12 cellular contexts compared by ENCODE assay signal in genomic region chr1:1334835-1335234, GRCh38. TPM values are rescaled to one million over a fixed set of nuclear protein-coding genes. Genes with fewer than 3 reads are reported as not detected.
A peak's percentile ranks its signal among the peaks of the same experiment; 100 is the strongest.
DNase-seq lines count a peak whose midpoint lies in the region; ATAC-seq and TF ChIP-seq lines count a peak whose summit lies in the region.
"Had no signal": no experiment of that assay in that cellular context is flagged by ENCODE, and none has a peak within 500 bp of the region (broad histone marks: within the 10 kb centered on the region; RNA-seq: fewer than 3 reads in every experiment).

No MANE protein-coding gene starts in this region.

- H3K14ac ChIP-seq in neuronal stem cell (ENCODE audit: low read length) = no peak overlapping the region

- no peak overlapping the region for H3K23ac ChIP-seq in neuronal stem cell (ENCODE audit: low read depth, low read length, poor library complexity)

- no peak overlapping the region for H3K4ac ChIP-seq in neuronal stem cell (ENCODE audit: low read length)

- H3K36me3 Mint-ChIP-seq in endodermal cell (ENCODE audit: low read depth) = peaks cover 9% of the 10 kb centered on the region

- no peak overlapping the region for H4K8ac ChIP-seq in neuronal stem cell (ENCODE audit: low read depth, low read length)

- H2BK5ac ChIP-seq in neuronal stem cell (ENCODE audit: low read length) = peak overlapping the region; percentile 66

- no peak overlapping the region for H2AK5ac ChIP-seq in neuronal stem cell (ENCODE audit: low read depth, low read length)

- TF ChIP-seq POLR2A in NB4 (IDR thresholded peaks at IDR 0.05; ENCODE audit: extremely low read depth, insufficient read length) (no peak), heart left ventricle (IDR thresholded peaks at IDR 0.05) (no peak)

- no peak overlapping the region for H2BK120ac ChIP-seq in neuronal stem cell (ENCODE audit: low read depth, low read length)

- no peak overlapping the region for H2BK12ac ChIP-seq in neuronal stem cell (ENCODE audit: low read length)

- H3K18ac ChIP-seq in neuronal stem cell (ENCODE audit: low read length) = no peak overlapping the region

- ATAC-seq in heart left ventricle = no peak
- ATAC-seq: CD8-positive, alpha-beta T cell; PC-3; Right ventricle myocardium inferior had no signal

- TF ChIP-seq CTCF in NB4 (IDR thresholded peaks at IDR 0.05; ENCODE audit: low read depth, low read length) = no peak
- no peak for TF ChIP-seq CTCF in endodermal cell (conservative IDR thresholded peaks at IDR 0.05)
- no peak for TF ChIP-seq CTCF in coronary artery (IDR thresholded peaks at IDR 0.05)
- no peak for TF ChIP-seq CTCF in heart left ventricle (IDR thresholded peaks at IDR 0.05)

- H3K4me2 ChIP-seq in neuronal stem cell (ENCODE audit: insufficient read depth, low read length, poor library complexity, severe bottlenecking) = no peak overlapping the region

- no peak overlapping the region for H4K91ac ChIP-seq in neuronal stem cell (ENCODE audit: low read depth, low read length, poor library complexity)

- no peak overlapping the region for H2AFZ ChIP-seq in neuronal stem cell (ENCODE audit: low read length)

- H3K4me3 Mint-ChIP-seq in endodermal cell = no peak overlapping the region
- H3K4me3 Mint-ChIP-seq: CD8-positive, alpha-beta T cell had no signal

- DNase-seq in ELF-1 (ENCODE audit: low read depth, low spot score) (peak; percentile 83), NB4 (ENCODE audit: low read depth) (peak; percentile 39), endodermal cell (peak; percentile 94), neuronal stem cell (ENCODE audit: low spot score) (peak; percentile 70), coronary artery (ENCODE audit: low spot score) (no peak), heart left ventricle (no peak)
- no peak for DNase-seq in activated CD4-positive, alpha-beta T cell treated with anti-CD3 and anti-CD28 coated beads, Interleukin-2, amount 50 U/mL, for 48 hours
- DNase-seq: CD8-positive, alpha-beta T cell; NCI-H1092; NCI-H345; PC-3 had no signal

- H3K9me3 Mint-ChIP-seq in endodermal cell = no peaks in the 10 kb centered on the region
- H3K9me3 Mint-ChIP-seq: CD8-positive, alpha-beta T cell had no signal

- H3K9me3 ChIP-seq in endodermal cell (ENCODE audit: control insufficient read depth, low read length) = no peaks in the 10 kb centered on the region
- H3K9me3 ChIP-seq in neuronal stem cell (replicated peaks in 1 of 2; ENCODE audit: control insufficient read depth in 2 of 2, insufficient read depth in 1 of 2, low read depth in 1 of 2, low read length in 2 of 2) = peaks cover 0 to 3% of the 10 kb centered on the region in 2 donors
- H3K9me3 ChIP-seq in heart left ventricle = no peaks in the 10 kb centered on the region

- no peaks in the 10 kb centered on the region for H3K27me3 ChIP-seq in endodermal cell (ENCODE audit: control insufficient read depth, insufficient read depth, low read length, poor library complexity, severe bottlenecking)
- no peaks in the 10 kb centered on the region for H3K27me3 ChIP-seq in neuronal stem cell (ENCODE audit: control insufficient read depth in 3 of 3, insufficient read depth in 3 of 3, low read depth in 1 of 3, low read length in 3 of 3)
- H3K27me3 ChIP-seq in heart left ventricle = no peaks in the 10 kb centered on the region

- no peaks in the 10 kb centered on the region for H3K4me1 Mint-ChIP-seq in endodermal cell

- peaks cover 9% of the 10 kb centered on the region for H3K79me1 ChIP-seq in neuronal stem cell (ENCODE audit: low read depth, low read length)

- H3K9ac ChIP-seq in endodermal cell (ENCODE audit: extremely low read depth, low read length, poor library complexity, severe bottlenecking) (no peak overlapping the region), neuronal stem cell (ENCODE audit: low read depth, low read length, poor library complexity) (no peak overlapping the region)

- intact Hi-C loops in heart left ventricle (cut with DNase I) = no loop called here

- H2BK15ac ChIP-seq in neuronal stem cell (ENCODE audit: low read length) = no peak overlapping the region

- H3K4me1 ChIP-seq in endodermal cell (ENCODE audit: control insufficient read depth, insufficient read depth, low read length) = no peaks in the 10 kb centered on the region
- H3K4me1 ChIP-seq in neuronal stem cell (ENCODE audit: control insufficient read depth in 2 of 2, insufficient read depth in 1 of 2, low read depth in 1 of 2, low read length in 2 of 2) = peaks cover 3 to 11% of the 10 kb centered on the region in 2 donors
- H3K4me1 ChIP-seq in heart left ventricle = peaks cover 0 to 18% (median 8%) of the 10 kb centered on the region in 12 donors

- no peak overlapping the region for H3K27ac Mint-ChIP-seq in endodermal cell
- H3K27ac Mint-ChIP-seq: CD8-positive, alpha-beta T cell had no signal

- H3K4me3 ChIP-seq in NB4 (ENCODE audit: low read depth, low read length) (no peak overlapping the region), endodermal cell (ENCODE audit: low read length) (no peak overlapping the region), neuronal stem cell (ENCODE audit: low read length in 2 of 2) (no peak overlapping the region), coronary artery (no peak overlapping the region), heart left ventricle (no peak overlapping the region)

- H3K27me3 Mint-ChIP-seq in endodermal cell (ENCODE audit: insufficient read depth) = no peaks in the 10 kb centered on the region

- WGBS in endodermal cell (ENCODE audit: insufficient coverage in 1 of 2, insufficient read length in 1 of 2), 2 experiments = 66 to 76% methylated on average over 6 to 11 of the region's 11 CpGs
- no CpG with 5 or more reads among the region's 11 CpGs for WGBS in neuronal stem cell (ENCODE audit: extremely low coverage in 2 of 2, insufficient read length in 2 of 2, insufficient replicate concordance in 1 of 2), 2 donors
- 57 to 67% (median 64%) methylated on average over 8 to 11 of the region's 11 CpGs for WGBS in heart left ventricle, 4 donors

- H3K27ac ChIP-seq in endodermal cell (ENCODE audit: low read depth, low read length) (no peak overlapping the region), neuronal stem cell (replicated peaks; ENCODE audit: low read length) (no peak overlapping the region), coronary artery (no peak overlapping the region), heart left ventricle (no peak overlapping the region)

- H3K36me3 ChIP-seq in endodermal cell (ENCODE audit: control insufficient read depth, insufficient read depth, low read length) = peaks cover 5% of the 10 kb centered on the region
- peaks cover 14 to 31% of the 10 kb centered on the region in 2 donors for H3K36me3 ChIP-seq in neuronal stem cell (replicated peaks in 1 of 2; ENCODE audit: control insufficient read depth in 2 of 2, insufficient read depth in 2 of 2, low read length in 2 of 2)
- peaks cover 0 to 40% (median 22%) of the 10 kb centered on the region in 9 donors for H3K36me3 ChIP-seq in heart left ventricle

RNA-seq across cellular contexts. Expression of gene TAS1R3, which starts 3.8 kb away (rescaled TPM):
- total RNA-seq in endodermal cell = under 1 TPM; 0.09 to 0.35 TPM
- polyA plus RNA-seq in endodermal cell (2013, experiment 1 of 2) = 0.21 TPM
- 0.21 TPM for polyA plus RNA-seq in endodermal cell (2013, experiment 2 of 2)
- 0.14 TPM for polyA plus RNA-seq in neuronal stem cell (2013, experiment 1 of 2)
- polyA plus RNA-seq in neuronal stem cell (2013, experiment 2 of 2) = 0.12 TPM
- under 1 TPM; 0.21 to 0.80 (median 0.38) TPM for total RNA-seq in heart left ventricle
- 1 to 10 TPM in 1 of 2 donors, under 1 TPM in 1; 0.24 to 1.3 TPM for polyA plus RNA-seq in heart left ventricle

RNA-seq across cellular contexts. Expression of gene CPTP, which starts 10.2 kb away (rescaled TPM):
- total RNA-seq in endodermal cell = 10 to 100 TPM; 12.0 to 13.6 TPM
- polyA plus RNA-seq in endodermal cell (2013, experiment 1 of 2) = 12.8 TPM
- 11.3 TPM for polyA plus RNA-seq in endodermal cell (2013, experiment 2 of 2)
- 9.4 TPM for polyA plus RNA-seq in neuronal stem cell (2013, experiment 1 of 2)
- 9.2 TPM for polyA plus RNA-seq in neuronal stem cell (2013, experiment 2 of 2)
- 100 to 1,000 TPM in 2 of 9 donors, 10 to 100 TPM in 7; 50.7 to 220 (median 72.4) TPM for total RNA-seq in heart left ventricle
- 100 to 1,000 TPM in 1 of 2 donors, 10 to 100 TPM in 1; 57.6 to 226 TPM for polyA plus RNA-seq in heart left ventricle

RNA-seq across cellular contexts. Expression of gene INTS11, which starts 10.4 kb away (rescaled TPM):
- 100 to 1,000 TPM; 146 to 153 TPM for total RNA-seq in endodermal cell
- polyA plus RNA-seq in endodermal cell (2013, experiment 1 of 2) = 107 TPM
- polyA plus RNA-seq in endodermal cell (2013, experiment 2 of 2) = 92.4 TPM
- polyA plus RNA-seq in neuronal stem cell (2013, experiment 1 of 2) = 73.8 TPM
- polyA plus RNA-seq in neuronal stem cell (2013, experiment 2 of 2) = 72.0 TPM
- total RNA-seq in heart left ventricle = 10 to 100 TPM; 46.8 to 91.3 (median 67.6) TPM
- polyA plus RNA-seq in heart left ventricle = 100 to 1,000 TPM in 1 of 2 donors, 10 to 100 TPM in 1; 81.7 to 117 TPM

RNA-seq across cellular contexts. Expression of gene DVL1, which starts 14.4 kb away (rescaled TPM):
- total RNA-seq in endodermal cell (10 to 100 TPM; 71.9 to 73.3 TPM), heart left ventricle (100 to 1,000 TPM in 3 of 9 donors, 10 to 100 TPM in 6; 75.3 to 177 (median 85.3) TPM)
- 56.7 TPM for polyA plus RNA-seq in endodermal cell (2013, experiment 1 of 2)
- 48.1 TPM for polyA plus RNA-seq in endodermal cell (2013, experiment 2 of 2)
- polyA plus RNA-seq in neuronal stem cell (2013, experiment 1 of 2) = 31.8 TPM
- polyA plus RNA-seq in neuronal stem cell (2013, experiment 2 of 2) = 31.9 TPM
- polyA plus RNA-seq in heart left ventricle = 100 to 1,000 TPM; 110 to 129 TPM

RNA-seq across cellular contexts. Expression of gene MXRA8, which starts 23.5 kb away (rescaled TPM):
- 10 to 100 TPM; 28.3 to 29.2 TPM for total RNA-seq in endodermal cell
- polyA plus RNA-seq in endodermal cell (2013, experiment 1 of 2) = 144 TPM
- polyA plus RNA-seq in endodermal cell (2013, experiment 2 of 2) = 128 TPM
- 14.0 TPM for polyA plus RNA-seq in neuronal stem cell (2013, experiment 1 of 2)
- 13.2 TPM for polyA plus RNA-seq in neuronal stem cell (2013, experiment 2 of 2)
- 10 to 100 TPM; 10.5 to 49.3 (median 20.0) TPM for total RNA-seq in heart left ventricle
- polyA plus RNA-seq in heart left ventricle = 10 to 100 TPM; 17.7 to 19.5 TPM

Comparison
In these comparisons a context has a peak if more than half of its experiments do, and no peak if none do; other contexts are left out.
1. DNase-seq: peak in ELF-1 (single experiment), NB4 (single experiment), endodermal cell (single experiment) and neuronal stem cell (single experiment); none in activated CD4-positive, alpha-beta T cell treated with anti-CD3 and anti-CD28 coated beads, Interleukin-2, amount 50 U/mL, for 48 hours (0 of 2), coronary artery (single experiment) and heart left ventricle (0 of 5).